In the genomic region with DNA sequence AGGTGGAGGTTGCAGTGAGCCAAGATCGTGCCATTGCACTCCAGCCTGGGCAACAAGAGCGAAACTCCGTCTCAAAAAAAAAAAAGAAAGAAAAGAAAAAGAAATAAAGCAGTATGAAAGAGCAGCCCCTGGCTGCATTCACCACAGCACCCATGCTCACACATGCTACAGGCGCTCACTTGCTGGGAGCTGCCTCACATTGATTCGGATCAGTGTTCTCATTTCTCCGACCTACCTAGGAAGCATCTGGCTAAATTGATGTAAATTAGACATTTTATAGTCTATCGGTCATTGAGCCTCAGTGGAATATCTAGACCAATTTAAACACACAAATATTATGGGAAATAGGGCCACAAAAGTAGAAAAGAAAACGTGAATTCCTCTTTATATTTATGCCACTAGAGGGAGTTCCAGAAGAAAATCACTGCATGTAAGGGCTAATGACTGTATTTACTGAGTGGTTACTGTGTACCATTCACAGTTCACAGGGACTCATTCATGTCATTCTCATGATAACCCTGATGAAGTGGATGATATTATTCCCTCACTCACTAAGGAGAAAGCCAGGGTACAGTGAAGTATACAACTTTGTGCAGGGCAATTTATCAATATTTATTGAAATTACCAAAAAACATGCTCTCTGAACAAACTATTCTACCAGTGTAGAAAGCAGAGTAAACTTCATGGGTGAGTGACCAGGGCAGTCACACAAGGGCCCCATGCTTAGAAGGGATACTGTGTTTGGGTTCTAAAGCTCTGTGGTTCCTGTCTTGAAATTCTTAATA, we compare ENCODE assay signal across 8 cellular contexts. TPM values are rescaled to one million over a fixed set of nuclear protein-coding genes. Genes with fewer than 3 reads are reported as not detected.
A peak's percentile ranks its signal among the peaks of the same experiment; 100 is the strongest.
DNase-seq lines count a peak whose midpoint lies in the region; ATAC-seq and TF ChIP-seq lines count a peak whose summit lies in the region.

No MANE protein-coding gene starts in this region.

- H3K4me2 ChIP-seq in mammary epithelial cell (ENCODE audit: insufficient read depth, low read depth, low read length) = no peak overlapping the region

- peaks cover 8% of the 10 kb centered on the region for H3K27me3 Mint-ChIP-seq in activated CD8-positive, alpha-beta T cell treated with anti-CD3 and anti-CD28 coated beads for 36 hours
- H3K27me3 Mint-ChIP-seq in activated CD8-positive, alpha-beta T cell treated with anti-CD3 and anti-CD28 coated beads, Interleukin-2, amount 10 ng/mL, durations not matched to agents 7 days and 5 days (ENCODE audit: low read depth) = peaks cover 9% of the 10 kb centered on the region
- peaks cover 0 to 21% (median 9%) of the 10 kb centered on the region in 5 donors for H3K27me3 Mint-ChIP-seq in naive thymus-derived CD4-positive, alpha-beta T cell

- H3K4me3 Mint-ChIP-seq in activated CD8-positive, alpha-beta T cell treated with anti-CD3 and anti-CD28 coated beads for 36 hours = no peak overlapping the region
- no peak overlapping the region for H3K4me3 Mint-ChIP-seq in activated CD8-positive, alpha-beta T cell treated with anti-CD3 and anti-CD28 coated beads, Interleukin-2, amount 10 ng/mL, durations not matched to agents 7 days and 5 days
- H3K4me3 Mint-ChIP-seq in naive thymus-derived CD4-positive, alpha-beta T cell = peak overlapping the region in 3 of 10 donors; percentile 15 to 55 (median 19)

- H4K20me1 ChIP-seq in mammary epithelial cell (ENCODE audit: insufficient read depth, low read length) = no peaks in the 10 kb centered on the region

- no peaks in the 10 kb centered on the region for H3K9me3 ChIP-seq in mammary epithelial cell (replicated peaks; ENCODE audit: insufficient read depth, low read length)
- no peaks in the 10 kb centered on the region for H3K9me3 ChIP-seq in naive thymus-derived CD4-positive, alpha-beta T cell (ENCODE audit: control insufficient read depth in 2 of 3, low read length in 3 of 3)

- TF ChIP-seq CTCF in activated CD8-positive, alpha-beta T cell treated with anti-CD3 and anti-CD28 coated beads for 36 hours (IDR thresholded peaks at IDR 0.05) = peak; percentile 78
- TF ChIP-seq CTCF in mammary epithelial cell (conservative IDR thresholded peaks at IDR 0.05 in 1 of 2, IDR thresholded peaks at IDR 0.05 in 1 of 2; ENCODE audit: extremely low read depth in 1 of 2, insufficient read depth in 1 of 2, low read depth in 1 of 2, low read length in 2 of 2) = peak; percentile 68 to 69

- H3K79me2 ChIP-seq in mammary epithelial cell (ENCODE audit: insufficient read depth, low read length) = no peaks in the 10 kb centered on the region

- 45% methylated on average over 5 of the region's 8 CpGs for WGBS in mammary epithelial cell (ENCODE audit: low coverage, missing lambda C conversion rate)

- H3K36me3 ChIP-seq in mammary epithelial cell (ENCODE audit: insufficient read depth, low read length) = no peaks in the 10 kb centered on the region
- no peaks in the 10 kb centered on the region for H3K36me3 ChIP-seq in naive thymus-derived CD4-positive, alpha-beta T cell (ENCODE audit: control insufficient read depth in 2 of 3, insufficient read depth in 3 of 3, low read length in 3 of 3)

- no peak overlapping the region for H3K27ac Mint-ChIP-seq in activated CD8-positive, alpha-beta T cell treated with anti-CD3 and anti-CD28 coated beads for 36 hours
- H3K27ac Mint-ChIP-seq in activated CD8-positive, alpha-beta T cell treated with anti-CD3 and anti-CD28 coated beads, Interleukin-2, amount 10 ng/mL, durations not matched to agents 7 days and 5 days = no peak overlapping the region
- peak overlapping the region in 5 of 9 donors; percentile 2 to 81 (median 23) for H3K27ac Mint-ChIP-seq in naive thymus-derived CD4-positive, alpha-beta T cell

- no TSS peak for BruUV-seq in mammary epithelial cell (replicated peaks; lab: Mats Ljungman, UMichigan)

- intact Hi-C loops in activated CD8-positive, alpha-beta T cell treated with anti-CD3 and anti-CD28 coated beads for 36 hours (cut with micrococcal nuclease) = no loop called here
- intact Hi-C loops in mammary epithelial cell (cut with micrococcal nuclease) = loop anchor here (2.0 kb wide), 1 partner anchor 183 kb away; no protein-coding TSS in a partner anchor
- intact Hi-C loops in naive thymus-derived CD4-positive, alpha-beta T cell (cut with micrococcal nuclease) = loop anchor here (2.0 to 5.0 kb wide), 6 partner anchors 56 to 415 kb away; partner anchors contain the start of genes HLA-F (in 2 of the 2) and PPP1R11 (in 1 of the 2)

- DNase-seq in activated CD8-positive, alpha-beta T cell treated with anti-CD3 and anti-CD28 coated beads for 36 hours = peak; percentile 12
- DNase-seq in activated CD8-positive, alpha-beta T cell treated with anti-CD3 and anti-CD28 coated beads, Interleukin-2, amount 10 ng/mL, durations not matched to agents 7 days and 5 days = no peak
- DNase-seq in NCI-H2227 treated with DMSO at 0.1 percent for 48 hours (lab: John Stamatoyannopoulos, UW) (peak; percentile 36), mammary epithelial cell (no peak), epidermal melanocyte (ENCODE audit: insufficient read length, low spot score) (no peak)
- DNase-seq in naive thymus-derived CD4-positive, alpha-beta T cell = peak in 5 of 9 donors; percentile 35 to 56 (median 44)

- no peak overlapping the region for H3K4me3 ChIP-seq in mammary epithelial cell (replicated peaks in 1 of 3; ENCODE audit: insufficient read depth in 1 of 3, low read depth in 2 of 3, low read length in 3 of 3)
- no peak overlapping the region for H3K4me3 ChIP-seq in naive thymus-derived CD4-positive, alpha-beta T cell (ENCODE audit: low read length)

- H3K36me3 Mint-ChIP-seq in activated CD8-positive, alpha-beta T cell treated with anti-CD3 and anti-CD28 coated beads for 36 hours (ENCODE audit: low read depth) = no peaks in the 10 kb centered on the region
- no peaks in the 10 kb centered on the region for H3K36me3 Mint-ChIP-seq in activated CD8-positive, alpha-beta T cell treated with anti-CD3 and anti-CD28 coated beads, Interleukin-2, amount 10 ng/mL, durations not matched to agents 7 days and 5 days (ENCODE audit: low read depth)
- H3K36me3 Mint-ChIP-seq in naive thymus-derived CD4-positive, alpha-beta T cell = no peaks in the 10 kb centered on the region

- in situ Hi-C loops in mammary epithelial cell (cut with MboI; ENCODE audit: low sequenced_read_pairs in 2 of 2) = loop anchor here in 1 of 2 donors (5.0 kb wide), 1 partner anchor 46 kb away; no protein-coding TSS in a partner anchor

- H3K9ac ChIP-seq in mammary epithelial cell (ENCODE audit: insufficient read depth, low read length) = no peak overlapping the region

- H3K27me3 ChIP-seq in mammary epithelial cell (ENCODE audit: insufficient read depth, low read length) = no peaks in the 10 kb centered on the region
- no peaks in the 10 kb centered on the region for H3K27me3 ChIP-seq in naive thymus-derived CD4-positive, alpha-beta T cell (ENCODE audit: control insufficient read depth in 2 of 2, insufficient read depth in 2 of 2, low read length in 2 of 2)

- peaks cover 6% of the 10 kb centered on the region for H3K4me1 ChIP-seq in mammary epithelial cell (ENCODE audit: insufficient read depth, low read length)
- peaks cover 4 to 7% of the 10 kb centered on the region in 2 donors for H3K4me1 ChIP-seq in naive thymus-derived CD4-positive, alpha-beta T cell (ENCODE audit: control insufficient read depth in 2 of 2, insufficient read depth in 2 of 2, low read length in 2 of 2)

- CTCF ChIA-PET in activated CD8-positive, alpha-beta T cell treated with anti-CD3 and anti-CD28 coated beads for 36 hours (lab: Charles Lee) = interaction anchor here (0.6 to 6.7 kb wide), 16 partner anchors 10 to 407 kb away, joined by 3 to 140 read pairs (median 10); partner anchors contain the start of gene GABBR1
- CTCF ChIA-PET in activated CD8-positive, alpha-beta T cell treated with anti-CD3 and anti-CD28 coated beads, Interleukin-2, amount 10 ng/mL, durations not matched to agents 7 days and 5 days (lab: Charles Lee) = interaction anchor here (0.7 to 9.8 kb wide), 14 partner anchors 8 to 184 kb away, joined by 3 to 119 read pairs (median 10); partner anchors contain the start of gene GABBR1
- CTCF ChIA-PET in mammary epithelial cell (lab: Charles Lee; ENCODE audit: low non-redundant PET) = interaction anchor here (0.7 to 1.4 kb wide), 2 partner anchors 18 to 675 kb away, joined by 5 to 13 read pairs; partner anchors contain the start of gene GABBR1
- CTCF ChIA-PET in naive thymus-derived CD4-positive, alpha-beta T cell (lab: Charles Lee) = interaction anchor here (0.7 to 4.7 kb wide), 9 partner anchors 9 to 408 kb away, joined by 3 to 47 read pairs (median 11); no protein-coding TSS in a partner anchor

- dilution Hi-C loops in mammary epithelial cell (cut with HindIII; ENCODE audit: low sequenced_read_pairs) = loop anchor here (25.0 kb wide), 1 partner anchor 511 kb away; the partner anchor contains the start of genes TRIM10 and TRIM15

- ATAC-seq in activated CD8-positive, alpha-beta T cell treated with anti-CD3 and anti-CD28 coated beads for 36 hours = no peak
- ATAC-seq in activated CD8-positive, alpha-beta T cell treated with anti-CD3 and anti-CD28 coated beads, Interleukin-2, amount 10 ng/mL, durations not matched to agents 7 days and 5 days = no peak
- ATAC-seq in naive thymus-derived CD4-positive, alpha-beta T cell = no peak
- ATAC-seq in HG03025 (IDR thresholded peaks at IDR 0.05; ENCODE audit: low FRiP score, unreplicated experiment) = no peak
- ATAC-seq in activated CD4-positive, CD25-positive, alpha-beta regulatory T cell treated with anti-CD3 and anti-CD28 coated beads, Interleukin-2, amount 50 U/mL, for 24 hours = no peak

- H3K9me3 Mint-ChIP-seq in activated CD8-positive, alpha-beta T cell treated with anti-CD3 and anti-CD28 coated beads for 36 hours = no peaks in the 10 kb centered on the region
- no peaks in the 10 kb centered on the region for H3K9me3 Mint-ChIP-seq in activated CD8-positive, alpha-beta T cell treated with anti-CD3 and anti-CD28 coated beads, Interleukin-2, amount 10 ng/mL, durations not matched to agents 7 days and 5 days (ENCODE audit: insufficient read depth)
- H3K9me3 Mint-ChIP-seq in naive thymus-derived CD4-positive, alpha-beta T cell = peaks cover 0 to 2% (median 0%) of the 10 kb centered on the region in 11 donors

- POLR2A ChIA-PET in activated CD8-positive, alpha-beta T cell treated with anti-CD3 and anti-CD28 coated beads for 36 hours (lab: Charles Lee) = no interaction called here
- POLR2A ChIA-PET in activated CD8-positive, alpha-beta T cell treated with anti-CD3 and anti-CD28 coated beads, Interleukin-2, amount 10 ng/mL, durations not matched to agents 7 days and 5 days (lab: Charles Lee) = no interaction called here
- POLR2A ChIA-PET in naive thymus-derived CD4-positive, alpha-beta T cell (lab: Charles Lee) = interaction anchor here (0.7 to 2.7 kb wide), 4 partner anchors 10 to 24 kb away, joined by 3 to 20 read pairs (median 4); no protein-coding TSS in a partner anchor

- H3K4me1 Mint-ChIP-seq in activated CD8-positive, alpha-beta T cell treated with anti-CD3 and anti-CD28 coated beads for 36 hours (ENCODE audit: low read depth) = peaks cover 4% of the 10 kb centered on the region
- H3K4me1 Mint-ChIP-seq in activated CD8-positive, alpha-beta T cell treated with anti-CD3 and anti-CD28 coated beads, Interleukin-2, amount 10 ng/mL, durations not matched to agents 7 days and 5 days (ENCODE audit: low read depth) = peaks cover 14% of the 10 kb centered on the region
- H3K4me1 Mint-ChIP-seq in naive thymus-derived CD4-positive, alpha-beta T cell = peaks cover 5 to 21% (median 15%) of the 10 kb centered on the region in 7 donors

- no peak overlapping the region for H3K27ac ChIP-seq in mammary epithelial cell (ENCODE audit: insufficient read depth, low read depth, low read length)
- H3K27ac ChIP-seq in naive thymus-derived CD4-positive, alpha-beta T cell (ENCODE audit: low read depth, low read length) = no peak overlapping the region

- H2AFZ ChIP-seq in mammary epithelial cell (ENCODE audit: low read depth, low read length) = no peak overlapping the region

RNA-seq across cellular contexts. Expression of gene MOG, which starts 5.3 kb away (rescaled TPM):
- not detected for total RNA-seq in activated CD8-positive, alpha-beta T cell treated with anti-CD3 and anti-CD28 coated beads for 36 hours
- not detected for total RNA-seq in activated CD8-positive, alpha-beta T cell treated with anti-CD3 and anti-CD28 coated beads, Interleukin-2, amount 10 ng/mL, durations not matched to agents 7 days and 5 days
- total RNA-seq in mammary epithelial cell = not detected
- not detected for polyA plus RNA-seq in mammary epithelial cell
- polyA minus RNA-seq in mammary epithelial cell = not detected
- total RNA-seq in naive thymus-derived CD4-positive, alpha-beta T cell = not detected
- polyA plus RNA-seq in naive thymus-derived CD4-positive, alpha-beta T cell = not detected

RNA-seq across cellular contexts. Expression of gene GABBR1, which starts 18.6 kb away (rescaled TPM):
- total RNA-seq in activated CD8-positive, alpha-beta T cell treated with anti-CD3 and anti-CD28 coated beads for 36 hours = 10 to 100 TPM; 10.8 to 10.9 TPM
- total RNA-seq in activated CD8-positive, alpha-beta T cell treated with anti-CD3 and anti-CD28 coated beads, Interleukin-2, amount 10 ng/mL, durations not matched to agents 7 days and 5 days = 1 to 10 TPM; 3.2 to 3.7 TPM
- total RNA-seq in mammary epithelial cell = 10 to 100 TPM; 14.5 to 78.4 TPM
- polyA plus RNA-seq in mammary epithelial cell = 13.5 TPM
- polyA minus RNA-seq in mammary epithelial cell = 47.3 TPM
- total RNA-seq in naive thymus-derived CD4-positive, alpha-beta T cell = 100 to 1,000 TPM in 1 of 5 experiments, 10 to 100 TPM in 4; 37.0 to 115 (median 61.9) TPM
- polyA plus RNA-seq in naive thymus-derived CD4-positive, alpha-beta T cell = 1 to 10 TPM; 1.2 to 2.2 TPM

RNA-seq across cellular contexts. Expression of gene ZFP57, which starts 29.3 kb away (rescaled TPM):
- total RNA-seq in activated CD8-positive, alpha-beta T cell treated with anti-CD3 and anti-CD28 coated beads for 36 hours = not detected
- total RNA-seq in activated CD8-positive, alpha-beta T cell treated with anti-CD3 and anti-CD28 coated beads, Interleukin-2, amount 10 ng/mL, durations not matched to agents 7 days and 5 days = not detected
- total RNA-seq in mammary epithelial cell = 10 to 100 TPM in 1 of 2 donors, 1 to 10 TPM in 1; 2.4 to 30.8 TPM
- 1.1 TPM for polyA plus RNA-seq in mammary epithelial cell
- not detected for polyA minus RNA-seq in mammary epithelial cell
- 1 to 10 TPM in 2 of 5 experiments, not detected in 3; 1.7 to 2.3 TPM for total RNA-seq in naive thymus-derived CD4-positive, alpha-beta T cell
- 1 to 10 TPM in 1 of 2 donors, not detected in 1; 3.3 TPM for polyA plus RNA-seq in naive thymus-derived CD4-positive, alpha-beta T cell

Comparison
In these comparisons a context has a peak if more than half of its experiments do, and no peak if none do; other contexts are left out.
1. DNase-seq: peak in activated CD8-positive, alpha-beta T cell treated with anti-CD3 and anti-CD28 coated beads for 36 hours (single experiment), NCI-H2227 treated with DMSO at 0.1 percent for 48 hours (single experiment) and naive thymus-derived CD4-positive, alpha-beta T cell (5 of 9); none in activated CD8-positive, alpha-beta T cell treated with anti-CD3 and anti-CD28 coated beads, Interleukin-2, amount 10 ng/mL, durations not matched to agents 7 days and 5 days (single experiment), mammary epithelial cell (single experiment) and epidermal melanocyte (single experiment).
2. H3K27ac Mint-ChIP-seq: peak in naive thymus-derived CD4-positive, alpha-beta T cell (5 of 9); none in activated CD8-positive, alpha-beta T cell treated with anti-CD3 and anti-CD28 coated beads for 36 hours (single experiment) and activated CD8-positive, alpha-beta T cell treated with anti-CD3 and anti-CD28 coated beads, Interleukin-2, amount 10 ng/mL, durations not matched to agents 7 days and 5 days (single experiment).